In the genomic region with DNA sequence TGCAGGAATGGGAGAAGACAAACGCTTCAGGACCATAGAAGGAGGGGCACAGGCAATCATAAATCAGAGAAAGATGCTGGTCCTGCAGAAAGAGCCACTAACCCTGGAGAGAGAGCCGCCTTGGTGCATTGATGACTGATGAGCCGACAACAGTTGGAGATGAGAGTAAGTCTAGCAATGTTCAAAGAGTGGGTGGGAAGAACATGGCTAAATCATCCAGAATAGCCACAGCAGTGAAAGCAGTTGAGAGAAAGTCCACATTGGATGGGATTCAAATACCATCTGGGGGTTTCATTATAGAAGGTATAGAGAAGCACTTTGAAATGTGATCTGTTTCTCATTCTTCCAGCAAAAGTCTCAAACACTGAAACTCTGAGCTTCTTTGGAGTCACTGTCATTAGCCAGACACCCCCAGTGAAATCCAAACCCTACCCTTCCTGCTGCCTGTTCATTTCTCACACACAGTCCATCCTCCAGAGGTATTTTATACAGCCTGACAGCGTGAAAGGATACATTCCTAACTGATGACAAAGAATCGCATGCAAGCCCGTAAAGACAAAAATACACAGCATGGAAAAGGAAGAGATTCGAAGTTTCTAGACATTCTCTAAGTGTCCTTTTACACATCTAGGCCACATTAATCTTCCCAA, we compare ENCODE assay signal across 22 cellular contexts.
A peak's percentile ranks its signal among the peaks of the same experiment; 100 is the strongest.
DNase-seq lines count a peak whose midpoint lies in the region; TF ChIP-seq lines count a peak whose summit lies in the region.
"Had no signal": no experiment of that assay in that cellular context is flagged by ENCODE, and none has a peak within 500 bp of the region (broad histone marks: within the 10 kb centered on the region; RNA-seq: fewer than 3 reads in every experiment).

No MANE protein-coding gene starts in this region.

- H3K4me1 Mint-ChIP-seq in type B pancreatic cell (ENCODE audit: unreplicated experiment) = peaks cover 9% of the 10 kb centered on the region
- H3K4me1 Mint-ChIP-seq: T-helper 17 cell had no signal

- 73 to 82% (median 80%) methylated on average over 7 of the region's 7 CpGs for WGBS in adrenal gland, 4 donors

- H3K36me3 Mint-ChIP-seq in type B pancreatic cell = no peaks in the 10 kb centered on the region

- H3K27me3 ChIP-seq in kidney epithelial cell (ENCODE audit: control insufficient read depth, insufficient read depth, low read length) (no peaks in the 10 kb centered on the region), adrenal gland (no peaks in the 10 kb centered on the region)
- H3K27me3 ChIP-seq: esophagus muscularis mucosa, SJCRH30 had no signal

- H3K4me1 ChIP-seq in adrenal gland (replicated peaks in 1 of 2) = no peaks in the 10 kb centered on the region
- H3K4me1 ChIP-seq: SJCRH30 had no signal

- no peak overlapping the region for H3K27ac ChIP-seq in adrenal gland
- H3K27ac ChIP-seq: esophagus muscularis mucosa, HL-60, SJCRH30 had no signal

- DNase-seq in H4 (ENCODE audit: low spot score) = peak; percentile 31
- DNase-seq in astrocyte of the cerebellum (ENCODE audit: low read depth) = peak; percentile 16
- peak; percentile 26 for DNase-seq in kidney epithelial cell (ENCODE audit: low read depth)
- no peak for DNase-seq in type B pancreatic cell (ENCODE audit: extremely low spot score, unreplicated experiment)
- no peak for DNase-seq in 8988T
- no peak for DNase-seq in activated gamma-delta T cell (lab: John Stamatoyannopoulos, UW)
- no peak for DNase-seq in adrenal gland
- DNase-seq in NCI-H1417 treated with DMSO at 0.1 percent for 48 hours (lab: John Stamatoyannopoulos, UW) = no peak
- DNase-seq: activated CD4-positive, alpha-beta T cell treated with anti-CD3 and anti-CD28 coated beads, Interleukin-2, amount 50 U/mL, for 48 hours; activated naive CD4-positive, alpha-beta T cell; amygdala; Calu3; effector CD8-positive, alpha-beta T cell; GDM1; NCI-H187; nucleus accumbens; retina; stimulated activated CD8-positive, alpha-beta memory T cell treated with anti-CD3 and anti-CD28 coated beads, Interleukin-4, amount 100 ng/mL, for 48 hours; T-helper 17 cell had no signal

- no peak overlapping the region for H3K4me3 Mint-ChIP-seq in type B pancreatic cell
- H3K4me3 Mint-ChIP-seq: T-helper 17 cell had no signal

- intact Hi-C loops in adrenal gland (cut with DNase I) = no loop called here

- no peaks in the 10 kb centered on the region for H3K9me3 Mint-ChIP-seq in type B pancreatic cell

- H3K36me3 ChIP-seq in kidney epithelial cell (ENCODE audit: control insufficient read depth, insufficient read depth, low read length) = no peaks in the 10 kb centered on the region
- H3K36me3 ChIP-seq in adrenal gland (replicated peaks in 1 of 2) = no peaks in the 10 kb centered on the region
- H3K36me3 ChIP-seq: esophagus muscularis mucosa, SJCRH30 had no signal

- peak overlapping the region; percentile 6 for H3K27ac Mint-ChIP-seq in type B pancreatic cell
- H3K27ac Mint-ChIP-seq: T-helper 17 cell had no signal

- TF ChIP-seq CTCF in astrocyte of the cerebellum (IDR thresholded peaks at IDR 0.05; ENCODE audit: low read depth, low read length, missing control alignments) = no peak
- TF ChIP-seq CTCF in kidney epithelial cell (IDR thresholded peaks at IDR 0.05; ENCODE audit: insufficient read depth, low read length, poor library complexity, severe bottlenecking) = no peak
- no peak for TF ChIP-seq CTCF in type B pancreatic cell (conservative IDR thresholded peaks at IDR 0.05)
- no peak for TF ChIP-seq CTCF in adrenal gland (IDR thresholded peaks at IDR 0.05)

- H3K4me3 ChIP-seq in astrocyte of the cerebellum (ENCODE audit: low read depth, low read length) = no peak overlapping the region
- H3K4me3 ChIP-seq in kidney epithelial cell (ENCODE audit: low read depth, low read length) = no peak overlapping the region
- no peak overlapping the region for H3K4me3 ChIP-seq in adrenal gland
- H3K4me3 ChIP-seq: esophagus muscularis mucosa, SJCRH30 had no signal

- in situ Hi-C loops in astrocyte of the cerebellum (cut with HindIII; ENCODE audit: low sequenced_read_pairs) = no loop called here

- no peaks in the 10 kb centered on the region for H3K9me3 ChIP-seq in adrenal gland (replicated peaks in 1 of 3)
- H3K9me3 ChIP-seq: esophagus muscularis mucosa, SJCRH30 had no signal

- no peak for TF ChIP-seq POLR2A in adrenal gland (IDR thresholded peaks at IDR 0.05)

- H3K27me3 Mint-ChIP-seq in type B pancreatic cell = no peaks in the 10 kb centered on the region
- H3K27me3 Mint-ChIP-seq: T-helper 17 cell had no signal

Comparison
In these comparisons a context has a peak if more than half of its experiments do, and no peak if none do; other contexts are left out.
1. DNase-seq: peak in H4 (single experiment), astrocyte of the cerebellum (single experiment) and kidney epithelial cell (single experiment); none in type B pancreatic cell (single experiment), 8988T (single experiment), activated gamma-delta T cell (single experiment), adrenal gland (0 of 7) and NCI-H1417 treated with DMSO at 0.1 percent for 48 hours (single experiment).